Comparison of ENCODE assay signal across 24 cellular contexts in genomic region chr5:138159666-138160065, GRCh38. TPM values are rescaled to one million over a fixed set of nuclear protein-coding genes. Genes with fewer than 3 reads are reported as not detected.
"Had no signal": no experiment of that assay in that cellular context is flagged by ENCODE, and none has a peak within 500 bp of the region (broad histone marks: within the 10 kb centered on the region; RNA-seq: fewer than 3 reads in every experiment).

No MANE protein-coding gene starts in this region.

- H3K9me3 Mint-ChIP-seq: activated B cell treated with CpG ODN at 0.5 μM for 24 hours; activated naive CD8-positive, alpha-beta T cell treated with anti-CD3 and anti-CD28 coated beads, Interleukin-2, amount 10 ng/mL, durations not matched to agents 7 days and 5 days; mesothelial cell of epicardium; naive thymus-derived CD4-positive, alpha-beta T cell; stimulated activated naive B cell treated with anti-CD40 and anti-IgM and Interleukin-4, amounts not matched to agents 10 μg/mL and 1 μg/mL and 100 μg/mL, for 72 hours had no signal

- H3K4me1 Mint-ChIP-seq: activated B cell treated with CpG ODN at 0.5 μM for 24 hours; activated naive CD8-positive, alpha-beta T cell treated with anti-CD3 and anti-CD28 coated beads, Interleukin-2, amount 10 ng/mL, durations not matched to agents 7 days and 5 days; mesothelial cell of epicardium; stimulated activated naive B cell treated with anti-CD40 and anti-IgM and Interleukin-4, amounts not matched to agents 10 μg/mL and 1 μg/mL and 100 μg/mL, for 72 hours had no signal

- H3K27me3 Mint-ChIP-seq: activated B cell treated with CpG ODN at 0.5 μM for 24 hours; activated naive CD8-positive, alpha-beta T cell treated with anti-CD3 and anti-CD28 coated beads, Interleukin-2, amount 10 ng/mL, durations not matched to agents 7 days and 5 days; naive thymus-derived CD4-positive, alpha-beta T cell; stimulated activated naive B cell treated with anti-CD40 and anti-IgM and Interleukin-4, amounts not matched to agents 10 μg/mL and 1 μg/mL and 100 μg/mL, for 72 hours had no signal

- H3K4me1 ChIP-seq: gastrocnemius medialis, pancreas, psoas muscle, right atrium auricular region, stomach, testis, transverse colon had no signal

- H3K27ac ChIP-seq: brain microvascular endothelial cell, gastrocnemius medialis, hepatocyte, pancreas, psoas muscle, right atrium auricular region, stomach, testis, transverse colon had no signal

- H3K27me3 ChIP-seq: brain microvascular endothelial cell, gastrocnemius medialis, hepatocyte, pancreas, right atrium auricular region, stomach, testis, transverse colon had no signal

- H3K27ac Mint-ChIP-seq: activated B cell treated with CpG ODN at 0.5 μM for 24 hours; activated naive CD8-positive, alpha-beta T cell treated with anti-CD3 and anti-CD28 coated beads, Interleukin-2, amount 10 ng/mL, durations not matched to agents 7 days and 5 days; mesothelial cell of epicardium; stimulated activated naive B cell treated with anti-CD40 and anti-IgM and Interleukin-4, amounts not matched to agents 10 μg/mL and 1 μg/mL and 100 μg/mL, for 72 hours had no signal

- H3K4me3 Mint-ChIP-seq: activated B cell treated with CpG ODN at 0.5 μM for 24 hours; activated naive CD8-positive, alpha-beta T cell treated with anti-CD3 and anti-CD28 coated beads, Interleukin-2, amount 10 ng/mL, durations not matched to agents 7 days and 5 days; mesothelial cell of epicardium; naive thymus-derived CD4-positive, alpha-beta T cell; stimulated activated naive B cell treated with anti-CD40 and anti-IgM and Interleukin-4, amounts not matched to agents 10 μg/mL and 1 μg/mL and 100 μg/mL, for 72 hours had no signal

- H3K4me3 ChIP-seq: gastrocnemius medialis, hepatocyte, pancreas, psoas muscle, right atrium auricular region, smooth muscle cell, stomach, testis, transverse colon had no signal

- H3K9me3 ChIP-seq: gastrocnemius medialis, pancreas, psoas muscle, right atrium auricular region, stomach, testis, transverse colon had no signal

- DNase-seq: activated B cell treated with CpG ODN at 0.5 μM for 24 hours; activated CD4-positive, alpha-beta T cell treated with anti-CD3 and anti-CD28 coated beads for 4 hours; activated CD4-positive, alpha-beta T cell treated with anti-CD3 and anti-CD28 coated beads, Interleukin-2, amount 50 U/mL, for 4 hours; activated effector memory CD4-positive, alpha-beta T cell treated with Interleukin-2 at 50 U/mL for 16 hours; activated naive CD4-positive, alpha-beta T cell treated with Interleukin-2 at 50 U/mL for 16 hours; activated naive CD8-positive, alpha-beta T cell treated with anti-CD3 and anti-CD28 coated beads, Interleukin-2, amount 10 ng/mL, durations not matched to agents 7 days and 5 days; brain microvascular endothelial cell; cortex of kidney; gastrocnemius medialis; left colon; mammary epithelial cell; naive thymus-derived CD4-positive, alpha-beta T cell; pancreas; psoas muscle; stimulated activated CD4-positive, alpha-beta T cell treated with anti-CD3 and anti-CD28 coated beads, Interleukin-1b, Interleukin-23, amount 100 ng/mL, for 48 hours; stimulated activated naive B cell treated with anti-CD40 and anti-IgM and Interleukin-4, amounts not matched to agents 10 μg/mL and 1 μg/mL and 100 μg/mL, for 72 hours; stomach; T-helper 2 cell; testis; transverse colon had no signal

RNA-seq across cellular contexts. Expression of gene KIF20A, which starts 19.2 kb away (rescaled TPM):
- polyA plus RNA-seq: naive thymus-derived CD4-positive, alpha-beta T cell had no signal

RNA-seq across cellular contexts. Expression of gene NME5, which starts 20.4 kb away (rescaled TPM):
- total RNA-seq: activated B cell treated with CpG ODN at 0.5 μM for 24 hours; activated naive CD8-positive, alpha-beta T cell treated with anti-CD3 and anti-CD28 coated beads, Interleukin-2, amount 10 ng/mL, durations not matched to agents 7 days and 5 days; naive thymus-derived CD4-positive, alpha-beta T cell; transverse colon had no signal
- polyA plus RNA-seq: naive thymus-derived CD4-positive, alpha-beta T cell had no signal
